ENCODE assay signal across 1 cellular context in genomic region chr15:77826006-77826695, GRCh38.
TF ChIP-seq lines count a peak whose summit lies in the region.

No MANE protein-coding gene starts in this region.

TF ChIP-seq in H1, 55 proteins besides CTCF, POLR2A, EP300 and RAD21:
- TF ChIP-seq RNF2 (IDR thresholded peaks at IDR 0.05; ENCODE audit: borderline replicate concordance, low read depth, low read length, missing control alignments, poor library complexity, severe bottlenecking) (no peak), JUND (IDR thresholded peaks at IDR 0.05; ENCODE audit: low read length) (no peak), RFX5 (IDR thresholded peaks at IDR 0.05; ENCODE audit: borderline replicate concordance, low read depth, low read length) (no peak), YY1 (IDR thresholded peaks at IDR 0.05; ENCODE audit: low read depth, low read length) (no peak), TBP (IDR thresholded peaks at IDR 0.05; ENCODE audit: low read depth, low read length) (no peak), HDAC2 (IDR thresholded peaks at IDR 0.05; ENCODE audit: borderline replicate concordance in 1 of 2, low read depth in 2 of 2, low read length in 2 of 2) (no peak), FOSL1 (IDR thresholded peaks at IDR 0.05; ENCODE audit: insufficient read depth, low read depth, low read length) (no peak), MAFK (IDR thresholded peaks at IDR 0.05; ENCODE audit: low read depth, low read length) (no peak)
